8 cellular contexts compared by ENCODE assay signal in the genomic region with DNA sequence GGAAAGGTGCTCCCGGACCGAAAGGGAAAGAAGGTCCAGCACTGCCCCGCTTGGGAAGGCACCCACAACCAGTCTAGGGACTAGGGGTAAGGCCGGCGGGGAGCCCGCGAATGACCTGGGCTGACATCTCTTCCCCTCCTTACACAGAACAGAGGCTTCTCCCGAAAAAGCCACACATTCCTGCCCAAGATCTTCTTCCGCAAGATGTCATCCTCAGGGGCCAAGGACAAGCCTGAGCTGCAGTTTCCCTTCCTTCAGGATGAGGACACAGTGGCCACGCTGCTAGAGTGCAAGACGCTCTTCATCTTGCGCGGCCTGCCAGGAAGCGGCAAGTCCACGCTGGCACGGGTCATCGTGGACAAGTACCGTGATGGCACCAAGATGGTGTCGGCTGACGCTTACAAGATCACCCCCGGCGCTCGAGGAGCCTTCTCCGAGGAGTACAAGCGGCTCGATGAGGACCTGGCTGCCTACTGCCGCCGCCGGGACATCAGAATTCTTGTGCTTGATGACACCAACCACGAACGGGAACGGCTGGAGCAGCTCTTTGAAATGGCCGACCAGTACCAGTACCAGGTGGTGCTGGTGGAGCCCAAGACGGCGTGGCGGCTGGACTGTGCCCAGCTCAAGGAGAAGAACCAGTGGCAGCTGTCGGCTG. TPM values are rescaled to one million over a fixed set of nuclear protein-coding genes. Genes with fewer than 3 reads are reported as not detected.
DNase-seq lines count a peak whose midpoint lies in the region; ATAC-seq and TF ChIP-seq lines count a peak whose summit lies in the region.
"Had no signal": no experiment of that assay in that cellular context is flagged by ENCODE, and none has a peak within 500 bp of the region (broad histone marks: within the 10 kb centered on the region; RNA-seq: fewer than 3 reads in every experiment).

No MANE protein-coding gene starts in this region.

- H3K4me3 Mint-ChIP-seq in activated CD4-positive, alpha-beta memory T cell treated with anti-CD3 and anti-CD28 coated beads for 36 hours: peak overlapping the region; percentile 78

- no peak overlapping the region for H3K9ac ChIP-seq in smooth muscle cell (ENCODE audit: low read depth)

- CTCF ChIA-PET in HEK293 (lab: Yijun Ruan, JAX): interaction anchor here (0.6 kb wide), 1 partner anchor 38 kb away, joined by 3 read pairs; no protein-coding TSS in a partner anchor
- CTCF ChIA-PET in activated CD4-positive, alpha-beta memory T cell treated with anti-CD3 and anti-CD28 coated beads for 36 hours (lab: Charles Lee): interaction anchor here (2.0 to 6.0 kb wide), 2 partner anchors 49 to 52 kb away, joined by 9 to 58 read pairs; a partner anchor contains a TSS

- H3K36me3 Mint-ChIP-seq in activated CD4-positive, alpha-beta memory T cell treated with anti-CD3 and anti-CD28 coated beads for 36 hours: peaks cover 21% of the 10 kb centered on the region

- H3K27me3 Mint-ChIP-seq in activated CD4-positive, alpha-beta memory T cell treated with anti-CD3 and anti-CD28 coated beads for 36 hours: no peaks in the 10 kb centered on the region

- H3K27ac ChIP-seq in HEK293 (ENCODE audit: extremely low read depth, low read depth, low read length): peak overlapping the region; percentile 89
- peak overlapping the region in 1 of 2 donors; percentile 83 for H3K27ac ChIP-seq in right atrium auricular region
- H3K27ac ChIP-seq in smooth muscle cell (ENCODE audit: low read depth): no peak overlapping the region

- H3K9me3 ChIP-seq in HEK293 (ENCODE audit: control insufficient read depth, insufficient read depth, low read depth, low read length) (no peaks in the 10 kb centered on the region), right atrium auricular region (no peaks in the 10 kb centered on the region), smooth muscle cell (replicated peaks; ENCODE audit: low read depth) (no peaks in the 10 kb centered on the region)

- H3K36me3 ChIP-seq in HEK293 (ENCODE audit: control insufficient read depth in 2 of 2, insufficient read depth in 1 of 2, low read length in 2 of 2) (peaks cover 25 to 51% of the 10 kb centered on the region in 2 experiments), right atrium auricular region (peaks cover 17% of the 10 kb centered on the region), smooth muscle cell (ENCODE audit: low read depth) (no peaks in the 10 kb centered on the region)

- peaks cover 36% of the 10 kb centered on the region for H3K79me2 ChIP-seq in smooth muscle cell (ENCODE audit: low read depth)

- no peak overlapping the region for H2AFZ ChIP-seq in smooth muscle cell (ENCODE audit: low read depth)

- WGBS in smooth muscle cell (ENCODE audit: low lambda C conversion rate): 96% methylated on average over 37 of the region's 37 CpGs

- peaks cover 7% of the 10 kb centered on the region for H4K20me1 ChIP-seq in smooth muscle cell (ENCODE audit: low read depth)

- TF ChIP-seq CTCF in HEK293 (tag by site-specific recombination; IDR thresholded peaks at IDR 0.05) (no peak), right atrium auricular region (IDR thresholded peaks at IDR 0.05) (no peak), smooth muscle cell (IDR thresholded peaks at IDR 0.05; ENCODE audit: borderline replicate concordance, insufficient read depth, poor library complexity, severe bottlenecking) (no peak)

- H3K4me3 ChIP-seq in HEK293 (ENCODE audit: low read depth, low read length) (peak overlapping the region; percentile 76; the same call in 1 of the 2 replicates), right atrium auricular region (peak overlapping the region; percentile 71 to 99), smooth muscle cell (peak overlapping the region; percentile 95)

- POLR2A ChIA-PET in HEK293 (lab: Yijun Ruan, JAX): interaction anchor here (0.6 to 3.3 kb wide), 8 partner anchors 11 to 79 kb away, joined by 3 to 19 read pairs (median 5); a partner anchor contains a TSS
- POLR2A ChIA-PET in activated CD4-positive, alpha-beta memory T cell treated with anti-CD3 and anti-CD28 coated beads for 36 hours (lab: Charles Lee): interaction anchor here (4.0 kb wide), 1 partner anchor 49 kb away, joined by 33 read pairs; a partner anchor contains a TSS

- H3K4me1 Mint-ChIP-seq in activated CD4-positive, alpha-beta memory T cell treated with anti-CD3 and anti-CD28 coated beads for 36 hours (ENCODE audit: low read depth): peaks cover 45% of the 10 kb centered on the region

- no peaks in the 10 kb centered on the region for H3K9me3 Mint-ChIP-seq in activated CD4-positive, alpha-beta memory T cell treated with anti-CD3 and anti-CD28 coated beads for 36 hours

- H3F3A ChIP-seq in smooth muscle cell (ENCODE audit: low read depth): no peaks in the 10 kb centered on the region

- H3K4me1 ChIP-seq in HEK293 (ENCODE audit: control insufficient read depth, insufficient read depth, low read length) (0 out of 2 replicates have a peak, but pooled peaks cover 4% of the 10 kb centered on the region), right atrium auricular region (peaks cover 0 to 32% of the 10 kb centered on the region in 2 donors), smooth muscle cell (ENCODE audit: low read depth) (peaks cover 10% of the 10 kb centered on the region)

- H3K27me3 ChIP-seq in right atrium auricular region (no peaks in the 10 kb centered on the region), smooth muscle cell (ENCODE audit: low read depth) (no peaks in the 10 kb centered on the region)

- no peak for DNase-seq in activated CD4-positive, alpha-beta memory T cell treated with anti-CD3 and anti-CD28 coated beads for 36 hours
- no peak for DNase-seq in right atrium auricular region (ENCODE audit: low spot score)
- no peak for DNase-seq in smooth muscle cell (lab: John Stamatoyannopoulos, UW; ENCODE audit: unreplicated experiment)
- DNase-seq in NCI-H2081 treated with DMSO at 0.1 percent for 48 hours (lab: John Stamatoyannopoulos, UW): no peak
- no peak for DNase-seq in kidney glomerular epithelial cell (lab: John Stamatoyannopoulos, UW)
- DNase-seq: NCI-H748 treated with DMSO at 0.1 percent for 48 hours had no signal

- peak overlapping the region; percentile 84 for H3K27ac Mint-ChIP-seq in activated CD4-positive, alpha-beta memory T cell treated with anti-CD3 and anti-CD28 coated beads for 36 hours

- peak overlapping the region; percentile 86 for H3K4me2 ChIP-seq in smooth muscle cell

- intact Hi-C loops in activated CD4-positive, alpha-beta memory T cell treated with anti-CD3 and anti-CD28 coated beads for 36 hours (cut with micrococcal nuclease): loop anchor here (2.0 to 5.0 kb wide), 5 partner anchors 37 to 187 kb away; a partner anchor contains a TSS

- no peak for ATAC-seq in HG03571 (IDR thresholded peaks at IDR 0.05; ENCODE audit: unreplicated experiment)

TF ChIP-seq in HEK293, 187 proteins besides CTCF, POLR2A, EP300 and RAD21:
- no peak for TF ChIP-seq ZNF830 (tag by site-specific recombination; IDR thresholded peaks at IDR 0.05; ENCODE audit: low read depth)

RNA-seq across cellular contexts. Expression of a gene that starts 1.5 kb away (rescaled TPM):
- total RNA-seq in activated CD4-positive, alpha-beta memory T cell treated with anti-CD3 and anti-CD28 coated beads for 36 hours: 10 to 100 TPM; 66.6 to 68.0 TPM
- total RNA-seq in right atrium auricular region (10 to 100 TPM; 23.1 to 29.5 TPM), smooth muscle cell (28.5 and 34.7 TPM in 2 replicates)
- polyA plus RNA-seq in smooth muscle cell: 60.1 and 63.0 TPM in 2 replicates

RNA-seq across cellular contexts. Expression of a gene that starts 37.6 kb away (rescaled TPM):
- total RNA-seq in activated CD4-positive, alpha-beta memory T cell treated with anti-CD3 and anti-CD28 coated beads for 36 hours: 1 to 10 TPM in 1 of 2 experiments, under 1 TPM in 1; 0.77 to 1.4 TPM
- total RNA-seq in right atrium auricular region (under 1 TPM; 0.43 to 0.56 TPM), smooth muscle cell (1.5 and 1.7 TPM in 2 replicates)
- 3.2 and 3.9 TPM in 2 replicates for polyA plus RNA-seq in smooth muscle cell

RNA-seq across cellular contexts. Expression of a gene that starts 49.2 kb away (rescaled TPM):
- 10 to 100 TPM; 79.7 to 80.9 TPM for total RNA-seq in activated CD4-positive, alpha-beta memory T cell treated with anti-CD3 and anti-CD28 coated beads for 36 hours
- 10 to 100 TPM; 42.7 to 47.1 TPM for total RNA-seq in right atrium auricular region
- total RNA-seq in smooth muscle cell: 44.5 and 69.5 TPM in 2 replicates
- polyA plus RNA-seq in smooth muscle cell: 44.7 and 61.5 TPM in 2 replicates

RNA-seq across cellular contexts. Expression of a gene that starts 49.3 kb away (rescaled TPM):
- total RNA-seq in activated CD4-positive, alpha-beta memory T cell treated with anti-CD3 and anti-CD28 coated beads for 36 hours: 100 to 1,000 TPM; 186 to 203 TPM
- total RNA-seq in right atrium auricular region (10 to 100 TPM; 31.7 to 42.2 TPM), smooth muscle cell (188 and 217 TPM in 2 replicates)
- 119 and 172 TPM in 2 replicates for polyA plus RNA-seq in smooth muscle cell

RNA-seq across cellular contexts. Expression of a gene that starts 51.8 kb away (rescaled TPM):
- 10 to 100 TPM; 15.6 to 16.1 TPM for total RNA-seq in activated CD4-positive, alpha-beta memory T cell treated with anti-CD3 and anti-CD28 coated beads for 36 hours
- total RNA-seq in right atrium auricular region (10 to 100 TPM; 64.8 to 69.8 TPM), smooth muscle cell (21.3 and 41.3 TPM in 2 replicates)
- polyA plus RNA-seq in smooth muscle cell: 50.1 and 54.4 TPM in 2 replicates
